In genomic region chr22:39283312-39284141, GRCh38 we compare ENCODE assay signal across 1 cellular context.
TF ChIP-seq lines count a peak whose summit lies in the region.

No MANE protein-coding gene starts in this region.

TF ChIP-seq in H1, 55 proteins besides CTCF, POLR2A, EP300 and RAD21:
- TF ChIP-seq PHF8 (conservative IDR thresholded peaks at IDR 0.05; ENCODE audit: low read depth, low read length), result no peak
- TF ChIP-seq SAP30 (IDR thresholded peaks at IDR 0.05; ENCODE audit: insufficient read depth, insufficient replicate concordance, low read length), result no peak
- TF ChIP-seq HDAC2 (IDR thresholded peaks at IDR 0.05; ENCODE audit: borderline replicate concordance in 1 of 2, low read depth in 2 of 2, low read length in 2 of 2), result no peak
- no peak for TF ChIP-seq TBP (IDR thresholded peaks at IDR 0.05; ENCODE audit: low read depth, low read length)
- no peak for TF ChIP-seq FOSL1 (IDR thresholded peaks at IDR 0.05; ENCODE audit: insufficient read depth, low read depth, low read length)
- TF ChIP-seq TEAD4 (IDR thresholded peaks at IDR 0.05; ENCODE audit: low read depth, low read length), result no peak
- TF ChIP-seq SRF (IDR thresholded peaks at IDR 0.05; ENCODE audit: low read depth, low read length), result no peak
- TF ChIP-seq POU5F1 (IDR thresholded peaks at IDR 0.05; ENCODE audit: low read depth, low read length), result no peak
- no peak for TF ChIP-seq RXRA (IDR thresholded peaks at IDR 0.05; ENCODE audit: insufficient read depth, low read depth, low read length)
- no peak for TF ChIP-seq SIX5 (IDR thresholded peaks at IDR 0.05; ENCODE audit: low read depth, low read length)
- TF ChIP-seq CHD7 (IDR thresholded peaks at IDR 0.05; ENCODE audit: insufficient replicate concordance, low read length), result no peak
- TF ChIP-seq MAFK (IDR thresholded peaks at IDR 0.05; ENCODE audit: low read depth, low read length), result no peak
- no peak for TF ChIP-seq EGR1 (IDR thresholded peaks at IDR 0.05; ENCODE audit: borderline replicate concordance, low read depth, low read length)
- TF ChIP-seq BCL11A (IDR thresholded peaks at IDR 0.05; ENCODE audit: low read depth in 2 of 2, low read length in 2 of 2), result no peak
- TF ChIP-seq YY1 (IDR thresholded peaks at IDR 0.05; ENCODE audit: low read depth, low read length), result no peak
- no peak for TF ChIP-seq BACH1 (IDR thresholded peaks at IDR 0.05; ENCODE audit: low read length)
- no peak for TF ChIP-seq POLR2AphosphoS5 (IDR thresholded peaks at IDR 0.05; ENCODE audit: low read depth, low read length)
